33 cellular contexts compared by ENCODE assay signal in genomic region chr4:142706381-142706780, GRCh38.
"Had no signal": no experiment of that assay in that cellular context is flagged by ENCODE, and none has a peak within 500 bp of the region (broad histone marks: within the 10 kb centered on the region; RNA-seq: fewer than 3 reads in every experiment).

No MANE protein-coding gene starts in this region.

- H3K9me3 ChIP-seq: adrenal gland, body of pancreas, esophagus squamous epithelium, heart left ventricle had no signal

- ATAC-seq: activated CD8-positive, alpha-beta T cell treated with anti-CD3 and anti-CD28 coated beads for 36 hours; activated naive CD8-positive, alpha-beta T cell treated with anti-CD3 and anti-CD28 coated beads, Interleukin-2, amount 50 U/mL, for 24 hours; activated T-cell treated with anti-CD3 and anti-CD28 coated beads, Interleukin-2, amount 50 U/mL, for 4 hours; body of pancreas; effector memory CD8-positive, alpha-beta T cell; gastroesophageal sphincter; heart left ventricle; T-helper 17 cell had no signal

- H3K4me3 ChIP-seq: adrenal gland, body of pancreas, esophagus squamous epithelium, gastroesophageal sphincter, heart left ventricle had no signal

- H3K36me3 ChIP-seq: adrenal gland, esophagus squamous epithelium, gastroesophageal sphincter, heart left ventricle had no signal

- H3K27ac ChIP-seq: adrenal gland, body of pancreas, esophagus squamous epithelium, gastroesophageal sphincter, heart left ventricle had no signal

- H3K4me1 ChIP-seq: adrenal gland, body of pancreas, esophagus squamous epithelium, gastroesophageal sphincter, heart left ventricle had no signal

- H3K9me3 Mint-ChIP-seq: effector memory CD8-positive, alpha-beta T cell had no signal

- H3K27ac Mint-ChIP-seq: activated CD4-positive, alpha-beta T cell treated with anti-CD3 and anti-CD28 coated beads, Interleukin-2, amount 10 ng/mL, durations not matched to agents 7 days and 5 days; activated CD8-positive, alpha-beta T cell treated with anti-CD3 and anti-CD28 coated beads for 36 hours; activated naive CD4-positive, alpha-beta T cell treated with anti-CD3 and anti-CD28 coated beads for 36 hours; activated naive CD4-positive, alpha-beta T cell treated with anti-CD3 and anti-CD28 coated beads, Interleukin-2, amount 50 U/mL, for 24 hours; activated naive CD8-positive, alpha-beta T cell treated with anti-CD3 and anti-CD28 coated beads for 36 hours; activated naive CD8-positive, alpha-beta T cell treated with anti-CD3 and anti-CD28 coated beads, Interleukin-2, amount 50 U/mL, for 24 hours; activated T-helper 2 cell treated with anti-CD3 and anti-CD28 coated beads, Interferon-gamma antibody, Interleukin-2, Interleukin-4, amounts not matched to agents 10 μg/mL and 5 μg/mL and 100 μg/mL, durations not matched to agents 14 hours and 24 hours and 36 hours; effector memory CD8-positive, alpha-beta T cell; T-helper 17 cell; T-helper 2 cell treated with Interferon-gamma antibody and Interleukin-4, amounts not matched to agents 5 μg/mL and 100 μg/mL, for 36 hours had no signal

- H3K4me3 Mint-ChIP-seq: activated CD4-positive, alpha-beta T cell treated with anti-CD3 and anti-CD28 coated beads, Interleukin-2, amount 10 ng/mL, durations not matched to agents 7 days and 5 days; activated CD8-positive, alpha-beta T cell treated with anti-CD3 and anti-CD28 coated beads for 36 hours; activated naive CD4-positive, alpha-beta T cell treated with anti-CD3 and anti-CD28 coated beads for 36 hours; activated naive CD4-positive, alpha-beta T cell treated with anti-CD3 and anti-CD28 coated beads, Interleukin-2, amount 50 U/mL, for 24 hours; activated naive CD8-positive, alpha-beta T cell treated with anti-CD3 and anti-CD28 coated beads for 36 hours; activated naive CD8-positive, alpha-beta T cell treated with anti-CD3 and anti-CD28 coated beads, Interleukin-2, amount 50 U/mL, for 24 hours; activated T-cell treated with anti-CD3 and anti-CD28 coated beads, Interleukin-2, amount 50 U/mL, for 4 hours; effector memory CD8-positive, alpha-beta T cell; T-helper 17 cell; T-helper 2 cell treated with Interferon-gamma antibody and Interleukin-4, amounts not matched to agents 5 μg/mL and 100 μg/mL, for 36 hours had no signal

- H3K27me3 ChIP-seq: adrenal gland, body of pancreas, esophagus squamous epithelium, gastroesophageal sphincter, heart left ventricle had no signal

- DNase-seq: activated CD4-positive, alpha-beta T cell treated with anti-CD3 and anti-CD28 coated beads for 4 hours; activated CD4-positive, alpha-beta T cell treated with anti-CD3 and anti-CD28 coated beads, Interleukin-2, amount 10 ng/mL, durations not matched to agents 7 days and 5 days; activated CD4-positive, alpha-beta T cell treated with anti-CD3 and anti-CD28 coated beads, Interleukin-2, amount 50 U/mL, for 4 hours; activated CD4-positive, CD25-positive, alpha-beta regulatory T cell; activated CD4-positive, CD25-positive, alpha-beta regulatory T cell treated with anti-CD3 and anti-CD28 coated beads, Interleukin-2, amount 50 U/mL, for 72 hours; activated CD8-positive, alpha-beta memory T cell treated with anti-CD3 and anti-CD28 coated beads for 24 hours; activated CD8-positive, alpha-beta T cell treated with anti-CD3 and anti-CD28 coated beads for 36 hours; activated effector memory CD4-positive, alpha-beta T cell treated with anti-CD3 and anti-CD28 coated beads, Interleukin-2, amount 50 U/mL, for 16 hours; activated naive CD4-positive, alpha-beta T cell treated with anti-CD3 and anti-CD28 coated beads for 36 hours; activated naive CD8-positive, alpha-beta T cell treated with anti-CD3 and anti-CD28 coated beads for 36 hours; activated naive CD8-positive, alpha-beta T cell treated with anti-CD3 and anti-CD28 coated beads, Interleukin-2, amount 50 U/mL, for 24 hours; activated T-cell treated with anti-CD3 and anti-CD28 coated beads, Interleukin-2, amount 50 U/mL, for 4 hours; adrenal gland; amygdala; aorta; body of pancreas; caudate nucleus; cortex of kidney; dermis blood vessel endothelial cell; effector CD4-positive, alpha-beta T cell; effector memory CD8-positive, alpha-beta T cell; erythroblast; esophagus squamous epithelium; foreskin melanocyte; glutamatergic neuron; heart left ventricle; hypothalamus; T-helper 17 cell; T1000 had no signal

- H3K27me3 Mint-ChIP-seq: activated CD4-positive, alpha-beta T cell treated with anti-CD3 and anti-CD28 coated beads, Interleukin-2, amount 10 ng/mL, durations not matched to agents 7 days and 5 days; activated CD8-positive, alpha-beta T cell treated with anti-CD3 and anti-CD28 coated beads for 36 hours; activated naive CD4-positive, alpha-beta T cell treated with anti-CD3 and anti-CD28 coated beads, Interleukin-2, amount 50 U/mL, for 24 hours; activated naive CD8-positive, alpha-beta T cell treated with anti-CD3 and anti-CD28 coated beads for 36 hours; activated naive CD8-positive, alpha-beta T cell treated with anti-CD3 and anti-CD28 coated beads, Interleukin-2, amount 50 U/mL, for 24 hours; effector memory CD8-positive, alpha-beta T cell; T-helper 17 cell had no signal
